8 cellular contexts compared by ENCODE assay signal in genomic region chr1:228082260-228082974, GRCh38. TPM values are rescaled to one million over a fixed set of nuclear protein-coding genes. Genes with fewer than 3 reads are reported as not detected.
DNase-seq lines count a peak whose midpoint lies in the region; ATAC-seq, FAIRE-seq and TF ChIP-seq lines count a peak whose summit lies in the region.

Gene ARF1 (plus strand): TSS chr1:228082708. CDS start chr1:228097115, 14,407 bp downstream.

- in situ Hi-C loops in IMR-90 (cut with MboI; ENCODE audit: low sequenced_read_pairs), result loop anchor here (10.0 kb wide), 1 partner anchor 318 kb away; no protein-coding TSS in a partner anchor

- peak within 1 kb of the TSS; percentile 98 for H3K4ac ChIP-seq in IMR-90 (ENCODE audit: low read depth, low read length)

- peaks cover 75% of the 10 kb centered on the region for H3K79me2 ChIP-seq in OCI-LY7 (ENCODE audit: insufficient read depth, low read depth, low read length)

- ATAC-seq in GM21528 (IDR thresholded peaks at IDR 0.05; ENCODE audit: low FRiP score, unreplicated experiment) (peak; percentile 80), IMR-90 (ENCODE audit: low read depth) (peak; percentile 89), mucosa of descending colon (peak; percentile 93)

- H3K4me1 ChIP-seq in IMR-90 (ENCODE audit: control insufficient read depth, insufficient read depth, low read length) (peaks cover 19% of the 10 kb centered on the region), OCI-LY7 (ENCODE audit: insufficient read depth, low read length, poor library complexity, severe bottlenecking) (peaks cover 30% of the 10 kb centered on the region), mucosa of descending colon (ENCODE audit: low read depth) (peaks cover 40% of the 10 kb centered on the region)

- no peaks in the 10 kb centered on the region for H3K9me2 ChIP-seq in OCI-LY7 (ENCODE audit: insufficient read depth, low read length)

- H2AFZ ChIP-seq in IMR-90 (replicated peaks; ENCODE audit: low read length, poor library complexity) (peak within 1 kb of the TSS; percentile 94), OCI-LY7 (ENCODE audit: low read length) (no peak within 1 kb of the TSS; the same call in 1 of the 2 replicates)

- H3K4me3 ChIP-seq in IMR-90 (ENCODE audit: insufficient read depth, low read depth, low read length) (peak within 1 kb of the TSS; percentile 100), OCI-LY7 (ENCODE audit: low read depth, low read length, poor library complexity, severe bottlenecking) (peak within 1 kb of the TSS; percentile 84), mucosa of descending colon (peak within 1 kb of the TSS; percentile 100)

- H2AK9ac ChIP-seq in IMR-90 (replicated peaks; ENCODE audit: low read depth, low read length, poor library complexity), result peak within 1 kb of the TSS; percentile 100

- BruUV-seq in IMR-90 (replicated peaks; lab: Mats Ljungman, UMichigan) (no TSS peak), OCI-LY7 (replicated peaks; lab: Mats Ljungman, UMichigan) (no TSS peak)

- peaks cover 2% of the 10 kb centered on the region; the same call in 1 of the 2 replicates for H3K36me3 ChIP-seq in IMR-90 (ENCODE audit: control insufficient read depth, insufficient read depth, low read length)
- peaks cover 46% of the 10 kb centered on the region for H3K36me3 ChIP-seq in OCI-LY7 (ENCODE audit: insufficient read depth, low read length)
- no peaks in the 10 kb centered on the region for H3K36me3 ChIP-seq in mucosa of descending colon (ENCODE audit: low read depth)

- CTCF ChIA-PET in IMR-90 (lab: Yijun Ruan, JAX), result no interaction called here
- CTCF ChIA-PET in OCI-LY7 (lab: Charles Lee; ENCODE audit: unreplicated experiment), result interaction anchor here (0.5 to 0.6 kb wide), 2 partner anchors 832 to 1028 kb away, joined by 3 to 5 read pairs; no protein-coding TSS in a partner anchor

- intact Hi-C loops in IMR-90 (cut with micrococcal nuclease) (loop anchor here (5.0 to 10.0 kb wide), 4 partner anchors 85 to 598 kb away; partner anchors contain the start of gene WNT9A), OCI-LY7 (cut with micrococcal nuclease; ENCODE audit: unreplicated experiment) (loop anchor here (1.0 to 5.0 kb wide), 3 partner anchors 85 to 404 kb away; partner anchors contain the start of gene IBA57), mucosa of descending colon (cut with DNase I, micrococcal nuclease) (no loop called here)

- peak within 1 kb of the TSS; percentile 100 for H2AK5ac ChIP-seq in IMR-90 (ENCODE audit: low read depth, low read length)

- peak within 1 kb of the TSS; percentile 17; the same call in 1 of the 2 replicates for H2BK120ac ChIP-seq in IMR-90 (ENCODE audit: low read depth, low read length)

- peak; percentile 100 for DNase-seq in D721Med (ENCODE audit: insufficient read length, low spot score)
- DNase-seq in IMR-90, result peak; percentile 92
- DNase-seq in OCI-LY7 (ENCODE audit: low spot score), result peak; percentile 97
- DNase-seq in activated T-cell treated with anti-CD3 and anti-CD28 coated beads for 1 hour (ENCODE audit: low read depth), result peak; percentile 95
- DNase-seq in epidermal melanocyte (ENCODE audit: insufficient read length, low spot score), result peak; percentile 92
- DNase-seq in mucosa of descending colon, result peak; percentile 92 to 96 (median 96)
- DNase-seq in stimulated activated CD8-positive, alpha-beta memory T cell treated with anti-CD3 and anti-CD28 coated beads, Interleukin-4, amount 100 ng/mL, for 1 hour (ENCODE audit: low read depth in 2 of 2, low spot score in 1 of 2), result peak; percentile 82 to 90

- TF ChIP-seq RAD21 in IMR-90 (IDR thresholded peaks at IDR 0.05; ENCODE audit: low read length), result no peak

- peak within 1 kb of the TSS; percentile 92 for H4K91ac ChIP-seq in IMR-90 (ENCODE audit: insufficient read depth, low read depth, low read length)

- H3K27ac ChIP-seq in IMR-90 (ENCODE audit: insufficient read depth, low read length) (peak within 1 kb of the TSS; percentile 99), OCI-LY7 (ENCODE audit: low read depth, low read length, poor library complexity, severe bottlenecking) (peak within 1 kb of the TSS; percentile 62)

- H3K9ac ChIP-seq in IMR-90 (ENCODE audit: low read depth, low read length), result peak within 1 kb of the TSS; percentile 99

- H4K5ac ChIP-seq in IMR-90 (ENCODE audit: low read depth, low read length), result peak within 1 kb of the TSS; percentile 86

- no peak within 1 kb of the TSS for H2BK20ac ChIP-seq in IMR-90 (ENCODE audit: low read depth, low read length)

- peak within 1 kb of the TSS; percentile 76 for H3K18ac ChIP-seq in IMR-90 (ENCODE audit: low read depth, low read length)

- H4K8ac ChIP-seq in IMR-90 (ENCODE audit: low read depth in 2 of 2, low read length in 2 of 2), result peak within 1 kb of the TSS; percentile 87 to 89

- H3K27me3 ChIP-seq in IMR-90 (ENCODE audit: control insufficient read depth, insufficient read depth, low read length), result no peaks in the 10 kb centered on the region

- H4K20me1 ChIP-seq in IMR-90 (ENCODE audit: insufficient read depth, low read length) (peaks cover 55% of the 10 kb centered on the region), OCI-LY7 (ENCODE audit: insufficient read depth, low read length) (peaks cover 43% of the 10 kb centered on the region)

- H2BK15ac ChIP-seq in IMR-90 (ENCODE audit: low read depth, low read length), result no peak within 1 kb of the TSS

- peak; percentile 97 for TF ChIP-seq POLR2A in IMR-90 (IDR thresholded peaks at IDR 0.05; ENCODE audit: low read depth, low read length)

- H3K14ac ChIP-seq in IMR-90 (replicated peaks; ENCODE audit: low read depth, low read length), result peak within 1 kb of the TSS; percentile 81

- FAIRE-seq in D721Med (lab: Jason Lieb, UNC), result no peak

- H2BK5ac ChIP-seq in IMR-90 (ENCODE audit: low read depth, low read length, poor library complexity, severe bottlenecking), result peak within 1 kb of the TSS; percentile 97

- 0% methylated on average over 26 of the region's 89 CpGs; no CpG with 5 or more reads in 1 of the 2 experiments for WGBS in IMR-90 (ENCODE audit: extremely low coverage in 2 of 2, insufficient read length in 1 of 2), 2 experiments

- H3K4me2 ChIP-seq in IMR-90 (ENCODE audit: low read depth, low read length) (peak within 1 kb of the TSS; percentile 100), OCI-LY7 (ENCODE audit: low read length) (peak within 1 kb of the TSS; percentile 100)

- peak within 1 kb of the TSS; percentile 83 for H3K56ac ChIP-seq in IMR-90 (ENCODE audit: extremely low read depth, insufficient read depth, low read length)

- H3K9me3 ChIP-seq in IMR-90 (ENCODE audit: control insufficient read depth, insufficient read depth, low read length), result no peaks in the 10 kb centered on the region
- no peaks in the 10 kb centered on the region for H3K9me3 ChIP-seq in OCI-LY7 (ENCODE audit: low read length)
- no peaks in the 10 kb centered on the region for H3K9me3 ChIP-seq in mucosa of descending colon

- TF ChIP-seq CTCF in D721Med (IDR thresholded peaks at IDR 0.05; ENCODE audit: insufficient read depth, missing control alignments), result no peak
- no peak for TF ChIP-seq CTCF in IMR-90 (conservative IDR thresholded peaks at IDR 0.05; ENCODE audit: low read depth, low read length)
- TF ChIP-seq CTCF in OCI-LY7 (conservative IDR thresholded peaks at IDR 0.05; ENCODE audit: low read length), result no peak
- peak; percentile 18 for TF ChIP-seq CTCF in mucosa of descending colon (IDR thresholded peaks at IDR 0.05)

- H3K9me1 ChIP-seq in IMR-90 (ENCODE audit: insufficient read depth, low read length), result peaks cover 12% of the 10 kb centered on the region; the same call in 1 of the 2 replicates

- peaks cover 3 to 39% of the 10 kb centered on the region in 2 experiments; a peak in 2 of 4 replicates for H3K79me1 ChIP-seq in IMR-90 (ENCODE audit: low read depth in 1 of 2, low read length in 2 of 2)

- POLR2A ChIA-PET in IMR-90 (lab: Charles Lee; ENCODE audit: unreplicated experiment) (interaction anchor here (0.5 kb wide), 1 partner anchor 16 kb away, joined by 3 read pairs; no protein-coding TSS in a partner anchor), OCI-LY7 (lab: Charles Lee) (interaction anchor here (0.6 to 2.1 kb wide), 6 partner anchors 9 to 376 kb away, joined by 3 to 5 read pairs (median 4); no protein-coding TSS in a partner anchor)

- dilution Hi-C loops in IMR-90 (cut with HindIII; ENCODE audit: low sequenced_read_pairs, unreplicated experiment), result no loop called here

- peak within 1 kb of the TSS; percentile 89 for H3K23ac ChIP-seq in IMR-90 (ENCODE audit: low read depth, low read length)

TF ChIP-seq in IMR-90, 13 proteins besides CTCF, POLR2A, EP300 and RAD21 (continues in another document):
- TF ChIP-seq NFE2L2 (IDR thresholded peaks at IDR 0.05; ENCODE audit: low read depth, low read length) (no peak), FOS (IDR thresholded peaks at IDR 0.05; ENCODE audit: low read depth, low read length) (no peak), RCOR1 (IDR thresholded peaks at IDR 0.05; ENCODE audit: insufficient replicate concordance, low read length) (peak; percentile 67), USF2 (IDR thresholded peaks at IDR 0.05; ENCODE audit: low read depth, low read length) (no peak), CHD1 (IDR thresholded peaks at IDR 0.05; ENCODE audit: low read depth, low read length) (no peak), SMC3 (IDR thresholded peaks at IDR 0.05; ENCODE audit: low read depth, low read length) (no peak), MAFK (IDR thresholded peaks at IDR 0.05; ENCODE audit: low read depth, low read length) (no peak), CEBPB (IDR thresholded peaks at IDR 0.05; ENCODE audit: low read depth, low read length) (no peak), MXI1 (IDR thresholded peaks at IDR 0.05; ENCODE audit: borderline replicate concordance, low read depth, low read length) (0 out of 2 replicates have a peak, but pooled peaks have one; percentile 39)

RNA-seq across cellular contexts. Expression of gene ARF1, which starts in this region (rescaled TPM):
- total RNA-seq in IMR-90 (2012; rRNA removed), result 306 and 330 TPM in 2 replicates
- 1,099 and 1,100 TPM in 2 replicates for polyA plus RNA-seq in IMR-90 (2012; rRNA removed)
- 570 and 893 TPM in 2 replicates for polyA plus RNA-seq in IMR-90 (2012; cell fraction: cytosol; rRNA removed)
- polyA plus RNA-seq in IMR-90 (2012; cell fraction: nucleus; rRNA removed; ENCODE audit: low replicate concordance), result 435 and 685 TPM in 2 replicates
- total RNA-seq in OCI-LY7 (2014; rRNA removed; shearing (Covaris generic)), result 125 and 163 TPM in 2 replicates
- total RNA-seq in OCI-LY7 (2022), result 311 and 322 TPM in 2 replicates
- total RNA-seq in mucosa of descending colon, result 100 to 1,000 TPM; 339 to 490 (median 479) TPM

Comparison
In these comparisons a context has a peak if more than half of its experiments do, and no peak if none do; other contexts are left out.
1. Peak in every context shown above with its lines: DNase-seq, ATAC-seq, H3K4me3 ChIP-seq and H3K27ac ChIP-seq.
2. intact Hi-C loops: an anchor here in IMR-90 (5.0 to 10.0 kb wide) and OCI-LY7 (1.0 to 5.0 kb wide); none called in mucosa of descending colon.